15 cellular contexts compared by ENCODE assay signal in the genomic region with DNA sequence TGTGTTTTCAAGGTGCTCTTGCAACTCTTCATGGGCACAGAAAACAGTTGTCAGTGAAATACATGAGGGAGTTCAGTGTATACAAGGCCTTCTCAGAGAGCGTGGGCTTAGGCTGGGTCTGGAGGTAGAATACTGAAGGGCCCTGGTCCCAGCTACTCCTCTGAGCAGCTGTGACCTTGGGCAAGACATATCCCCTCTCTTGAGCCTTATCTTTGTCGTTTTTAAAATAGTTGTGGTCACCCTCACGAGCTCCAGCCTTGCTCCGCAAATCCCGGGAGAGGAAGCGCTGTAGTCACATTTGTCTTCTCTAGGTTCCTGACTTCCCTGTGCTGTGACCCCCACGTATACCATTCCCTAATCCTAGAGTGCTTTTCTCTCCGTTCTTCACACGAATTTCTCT. TPM values are rescaled to one million over a fixed set of nuclear protein-coding genes. Genes with fewer than 3 reads are reported as not detected.
DNase-seq lines count a peak whose midpoint lies in the region; ATAC-seq, FAIRE-seq and TF ChIP-seq lines count a peak whose summit lies in the region.
"Had no signal": no experiment of that assay in that cellular context is flagged by ENCODE, and none has a peak within 500 bp of the region (broad histone marks: within the 10 kb centered on the region; RNA-seq: fewer than 3 reads in every experiment).

No MANE protein-coding gene starts in this region.

- H3K27ac ChIP-seq in DND-41 (ENCODE audit: low read length) (peak overlapping the region; percentile 85), KOPT-K1 (ENCODE audit: low read depth, low read length, poor library complexity, severe bottlenecking) (peak overlapping the region; percentile 79), GM12878 (ENCODE audit: control insufficient read depth, insufficient read depth) (no peak overlapping the region), Karpas-422 (ENCODE audit: low read length) (no peak overlapping the region)
- H3K27ac ChIP-seq: transverse colon, VCaP had no signal

- 80% methylated on average over 9 of the region's 9 CpGs for WGBS in GM12878 (ENCODE audit: insufficient coverage, insufficient replicate concordance, low lambda C conversion rate, missing lambda C conversion rate)

- H3K4me3 ChIP-seq in DND-41 (ENCODE audit: low read depth in 1 of 2, low read length in 2 of 2) (peak overlapping the region; percentile 84 to 94; a peak in 3 of 4 replicates), GM12878 (peak overlapping the region; percentile 64), Karpas-422 (ENCODE audit: low read length) (no peak overlapping the region)
- H3K4me3 ChIP-seq: transverse colon had no signal

- H3K36me3 Mint-ChIP-seq in nephron progenitor cell (ENCODE audit: low read depth) = peaks cover 23% of the 10 kb centered on the region

- in situ Hi-C loops in GM12878 (cut with MboI) = no loop called here

- no peak for FAIRE-seq in GM12878 (lab: Jason Lieb, UNC)

- intact Hi-C loops in GM12878 (cut with micrococcal nuclease; ENCODE audit: unreplicated experiment) (no loop called here), sciatic nerve (cut with DNase I) (no loop called here)

- BruUV-seq in GM12878 (replicated peaks; lab: Mats Ljungman, UMichigan) = no TSS peak

- POLR2A ChIA-PET in GM12878 (lab: Charles Lee) = interaction anchor here (1.0 to 3.3 kb wide), 3 partner anchors 9 to 54 kb away, joined by 3 to 20 read pairs (median 3); no protein-coding TSS in a partner anchor

- H3K27me3 ChIP-seq in DND-41 (ENCODE audit: insufficient read depth, low read length, poor library complexity) (no peaks in the 10 kb centered on the region), GM12878 (replicated peaks in 1 of 2; ENCODE audit: control insufficient read depth in 2 of 2, insufficient read depth in 2 of 2, low read length in 1 of 2) (no peaks in the 10 kb centered on the region), Karpas-422 (ENCODE audit: low read length) (no peaks in the 10 kb centered on the region)
- H3K27me3 ChIP-seq: transverse colon had no signal

- H3K9ac ChIP-seq in DND-41 (ENCODE audit: low read depth, low read length) (peak overlapping the region; percentile 83), GM12878 (ENCODE audit: control insufficient read depth, insufficient read depth, low read length) (peak overlapping the region; percentile 5; the same call in 1 of the 2 replicates), Karpas-422 (ENCODE audit: low read length) (no peak overlapping the region)

- no peak for TF ChIP-seq EP300 in GM12878 (IDR thresholded peaks at IDR 0.05; ENCODE audit: borderline replicate concordance in 1 of 2, control insufficient read depth in 1 of 2, low read depth in 2 of 2, low read length in 2 of 2)

- H3K4me3 Mint-ChIP-seq in nephron progenitor cell = no peak overlapping the region

- DNase-seq in DND-41 = no peak
- DNase-seq in GM12878 (ENCODE audit: low read depth, low spot score) = no peak
- no peak for DNase-seq in nephron progenitor cell
- DNase-seq in Karpas-422 = no peak
- no peak for DNase-seq in SK-N-DZ (ENCODE audit: low spot score)
- DNase-seq in sciatic nerve (ENCODE audit: low spot score) = no peak
- DNase-seq: activated naive CD4-positive, alpha-beta T cell; DMS153; H9; NCI-H1105; SIG-M5; transverse colon had no signal

- H3K4me1 ChIP-seq in DND-41 (ENCODE audit: insufficient read depth, low read length) (peaks cover 72% of the 10 kb centered on the region), GM12878 (ENCODE audit: control insufficient read depth, insufficient read depth, low read length) (peaks cover 23% of the 10 kb centered on the region), Karpas-422 (ENCODE audit: low read length) (peaks cover 17% of the 10 kb centered on the region)

- no peak for TF ChIP-seq RAD21 in GM12878 (IDR thresholded peaks at IDR 0.05; ENCODE audit: insufficient read depth, low read depth, low read length)

- H3K9me3 ChIP-seq in DND-41 (ENCODE audit: insufficient read depth, low read length, severe bottlenecking) (no peaks in the 10 kb centered on the region), KOPT-K1 (ENCODE audit: insufficient read depth, low read length, poor library complexity, severe bottlenecking) (no peaks in the 10 kb centered on the region), GM12878 (replicated peaks; ENCODE audit: control insufficient read depth, insufficient read depth, low read length) (no peaks in the 10 kb centered on the region), Karpas-422 (ENCODE audit: low read length) (no peaks in the 10 kb centered on the region)
- H3K9me3 ChIP-seq: transverse colon had no signal

- H3K9me3 Mint-ChIP-seq in nephron progenitor cell = peaks cover 3% of the 10 kb centered on the region

- H3K36me3 ChIP-seq in DND-41 (ENCODE audit: insufficient read depth, low read length) = peaks cover 71% of the 10 kb centered on the region
- peaks cover 58% of the 10 kb centered on the region for H3K36me3 ChIP-seq in KOPT-K1 (ENCODE audit: insufficient read depth, low read length)
- H3K36me3 ChIP-seq in GM12878 (ENCODE audit: control insufficient read depth in 2 of 2, insufficient read depth in 2 of 2, low read length in 1 of 2) = no peaks in the 10 kb centered on the region
- no peaks in the 10 kb centered on the region for H3K36me3 ChIP-seq in Karpas-422 (ENCODE audit: insufficient read depth, low read length)
- H3K36me3 ChIP-seq: transverse colon had no signal

- peaks cover 9% of the 10 kb centered on the region for H3K27me3 Mint-ChIP-seq in nephron progenitor cell (ENCODE audit: low read depth, poor library complexity)

- no peak for ATAC-seq in DND-41 (ENCODE audit: insufficient read depth, low read depth)
- no peak for ATAC-seq in GM12878
- no peak for ATAC-seq in HG03342 (IDR thresholded peaks at IDR 0.05; ENCODE audit: unreplicated experiment)
- ATAC-seq in sciatic nerve = no peak

- H3K4me2 ChIP-seq in DND-41 (ENCODE audit: insufficient read depth, low read length) (peak overlapping the region; percentile 91), GM12878 (ENCODE audit: control insufficient read depth, insufficient read depth) (peak overlapping the region; percentile 28), Karpas-422 (ENCODE audit: low read depth, low read length, poor library complexity, severe bottlenecking) (no peak overlapping the region)

- H3K79me2 ChIP-seq in DND-41 (ENCODE audit: insufficient read depth, low read length) (peaks cover 86% of the 10 kb centered on the region), GM12878 (ENCODE audit: control insufficient read depth, insufficient read depth, low read length) (peaks cover 70% of the 10 kb centered on the region), Karpas-422 (ENCODE audit: low read length) (no peaks in the 10 kb centered on the region)

- SMC1A ChIA-PET in GM12878 (lab: Charles Lee; ENCODE audit: uncharacterized antibody, unreplicated experiment) = interaction anchor here (0.6 to 3.7 kb wide), 7 partner anchors 10 to 108 kb away, joined by 3 to 43 read pairs (median 5); a partner anchor contains a TSS

- H3K27ac Mint-ChIP-seq in nephron progenitor cell = peak overlapping the region; percentile 40
- H3K27ac Mint-ChIP-seq: H9 had no signal

- no peak for TF ChIP-seq POLR2A in GM12878 (IDR thresholded peaks at IDR 0.05; ENCODE audit: low read depth, low read length)

- TF ChIP-seq CTCF in DND-41 (IDR thresholded peaks at IDR 0.05; ENCODE audit: borderline replicate concordance, extremely low read depth, low read length, poor library complexity, severe bottlenecking) = no peak
- no peak for TF ChIP-seq CTCF in GM12878 (IDR thresholded peaks at IDR 0.05 in 2 of 3, conservative IDR thresholded peaks at IDR 0.05 in 1 of 3; ENCODE audit: control insufficient read depth in 2 of 3, extremely low read depth in 1 of 3, insufficient read depth in 1 of 3, low read depth in 3 of 3, low read length in 3 of 3)
- TF ChIP-seq CTCF in nephron progenitor cell (IDR thresholded peaks at IDR 0.05) = no peak

- H3K4me1 Mint-ChIP-seq in nephron progenitor cell = peaks cover 48% of the 10 kb centered on the region

- peaks cover 81% of the 10 kb centered on the region for H4K20me1 ChIP-seq in DND-41 (ENCODE audit: insufficient read depth, low read length)
- H4K20me1 ChIP-seq in GM12878 (ENCODE audit: control insufficient read depth, insufficient read depth) = no peaks in the 10 kb centered on the region
- H4K20me1 ChIP-seq in Karpas-422 (ENCODE audit: insufficient read depth, low read depth, low read length) = peaks cover 6% of the 10 kb centered on the region; the same call in 1 of the 2 replicates

- H2AFZ ChIP-seq in DND-41 (ENCODE audit: low read depth, low read length) (no peak overlapping the region), GM12878 (ENCODE audit: control insufficient read depth, low read depth, low read length) (no peak overlapping the region), Karpas-422 (ENCODE audit: low read length) (no peak overlapping the region)

- H3K9me2 ChIP-seq in Karpas-422 (replicated peaks; ENCODE audit: insufficient read depth, low read length) = no peaks in the 10 kb centered on the region

- CTCF ChIA-PET in GM12878 (lab: Yijun Ruan, JAX) = interaction anchor here (0.6 to 2.3 kb wide), 8 partner anchors 9 to 154 kb away, joined by 3 to 14 read pairs (median 4); no protein-coding TSS in a partner anchor

- RAD21 ChIA-PET in GM12878 (lab: Charles Lee; ENCODE audit: unreplicated experiment) = interaction anchor here (1.6 to 3.6 kb wide), 4 partner anchors 10 to 108 kb away, joined by 3 to 38 read pairs (median 18); no protein-coding TSS in a partner anchor

RNA-seq across cellular contexts. Expression of a gene that starts 3.6 kb away (rescaled TPM):
- 35.1 and 37.4 TPM in 2 replicates for total RNA-seq in GM12878 (2013; cell fraction: nucleolus; rRNA removed)
- 15.6 and 16.3 TPM in 2 replicates for total RNA-seq in GM12878 (2014; rRNA removed)
- total RNA-seq in GM12878 (2014; rRNA removed; fragmentation: Illumina TruSeq; extraction: Trizol) = 6.1 and 7.1 TPM in 2 replicates
- total RNA-seq in GM12878 (2021) = 24.2 and 25.9 TPM in 2 replicates
- 3.4 TPM for polyA plus RNA-seq in GM12878 (2011; ENCODE audit: low read depth)
- 12.1 and 19.7 TPM in 2 replicates for polyA plus RNA-seq in GM12878 (2011; rRNA removed)
- 11.1 and 19.5 TPM in 2 replicates for polyA plus RNA-seq in GM12878 (2011; cell fraction: cytosol; rRNA removed)
- 17.6 and 19.0 TPM in 2 replicates for polyA plus RNA-seq in GM12878 (2011; cell fraction: nucleus; rRNA removed)
- polyA plus RNA-seq in GM12878 (2012) = 11.1 and 12.1 TPM in 2 replicates
- 7.8 and 14.4 TPM in 2 replicates for polyA plus RNA-seq in GM12878 (2014; fragmentation: Illumina TruSeq; extraction: Trizol)
- polyA plus RNA-seq in GM12878 (2014; fragmentation: Nextera tagmentation; extraction: Ambion mirVana) = 10 to 100 TPM; 12.0 to 14.2 TPM
- polyA plus RNA-seq in GM12878 (2014; rRNA removed) = 23.0 and 26.4 TPM in 2 replicates
- polyA plus RNA-seq in GM12878 (2016; fragmentation: Nextera tagmentation; extraction: Ambion mirVana) = 1 to 10 TPM; 5.8 to 6.7 TPM
- polyA minus RNA-seq in GM12878 (2011; rRNA and poly(A)+ RNA removed) = 15.7 and 16.9 TPM in 2 replicates
- polyA minus RNA-seq in GM12878 (2011; cell fraction: cytosol; rRNA and poly(A)+ RNA removed) = 9.1 and 12.5 TPM in 2 replicates
- 8.5 and 16.7 TPM in 2 replicates for polyA minus RNA-seq in GM12878 (2011; cell fraction: nucleus; rRNA and poly(A)+ RNA removed)
- total RNA-seq in Karpas-422 (2014; rRNA removed; shearing (Covaris generic); ENCODE audit: low replicate concordance) = 5.9 and 14.4 TPM in 2 replicates
- 26.2 and 27.9 TPM in 2 replicates for polyA plus RNA-seq in SK-N-DZ (2014; cell fraction: cytosol; rRNA removed)
- polyA plus RNA-seq in SK-N-DZ (2014; cell fraction: nucleus; rRNA removed) = 57.5 and 90.1 TPM in 2 replicates
- total RNA-seq in sciatic nerve = 24.6 TPM

RNA-seq across cellular contexts. Expression of a gene that starts 17.6 kb away (rescaled TPM):
- total RNA-seq in GM12878 (2013; cell fraction: nucleolus; rRNA removed) = 135 and 136 TPM in 2 replicates
- total RNA-seq in GM12878 (2014; rRNA removed) (23.7 and 24.3 TPM in 2 replicates), GM12878 (2014; rRNA removed; fragmentation: Illumina TruSeq; extraction: Trizol) (17.2 and 19.0 TPM in 2 replicates), GM12878 (2021) (54.9 and 62.0 TPM in 2 replicates), sciatic nerve (95.4 TPM)
- polyA plus RNA-seq in GM12878 (2011; ENCODE audit: low read depth) = 19.6 TPM
- polyA plus RNA-seq in GM12878 (2011; rRNA removed) (64.5 and 78.4 TPM in 2 replicates), GM12878 (2014; fragmentation: Illumina TruSeq; extraction: Trizol) (31.1 and 32.7 TPM in 2 replicates), GM12878 (2014; fragmentation: Nextera tagmentation; extraction: Ambion mirVana) (10 to 100 TPM in 1 of 2 experiments, 1 to 10 TPM in 1; 9.7 to 11.5 TPM), GM12878 (2014; rRNA removed) (35.1 and 37.7 TPM in 2 replicates), GM12878 (2016; fragmentation: Nextera tagmentation; extraction: Ambion mirVana) (10 to 100 TPM; 19.9 to 25.3 TPM)
- polyA plus RNA-seq in GM12878 (2011; cell fraction: cytosol; rRNA removed) = 55.0 and 58.9 TPM in 2 replicates
- polyA plus RNA-seq in GM12878 (2011; cell fraction: nucleus; rRNA removed) = 158 and 164 TPM in 2 replicates
- polyA plus RNA-seq in GM12878 (2012) = 46.0 and 48.8 TPM in 2 replicates
- polyA minus RNA-seq in GM12878 (2011; rRNA and poly(A)+ RNA removed) = 79.4 and 90.2 TPM in 2 replicates
- polyA minus RNA-seq in GM12878 (2011; cell fraction: cytosol; rRNA and poly(A)+ RNA removed) = 27.7 and 34.0 TPM in 2 replicates
- polyA minus RNA-seq in GM12878 (2011; cell fraction: nucleus; rRNA and poly(A)+ RNA removed) = 29.5 and 51.9 TPM in 2 replicates
- 26.8 and 42.4 TPM in 2 replicates for total RNA-seq in Karpas-422 (2014; rRNA removed; shearing (Covaris generic); ENCODE audit: low replicate concordance)
- 20.2 and 25.3 TPM in 2 replicates for polyA plus RNA-seq in SK-N-DZ (2014; cell fraction: cytosol; rRNA removed)
- polyA plus RNA-seq in SK-N-DZ (2014; cell fraction: nucleus; rRNA removed) = 68.7 and 112 TPM in 2 replicates

Comparison
In these comparisons a context has a peak if more than half of its experiments do, and no peak if none do; other contexts are left out.
1. H3K27ac ChIP-seq: peak in DND-41 (single experiment) and KOPT-K1 (single experiment); none in GM12878 (single experiment) and Karpas-422 (single experiment).